In the genomic region with DNA sequence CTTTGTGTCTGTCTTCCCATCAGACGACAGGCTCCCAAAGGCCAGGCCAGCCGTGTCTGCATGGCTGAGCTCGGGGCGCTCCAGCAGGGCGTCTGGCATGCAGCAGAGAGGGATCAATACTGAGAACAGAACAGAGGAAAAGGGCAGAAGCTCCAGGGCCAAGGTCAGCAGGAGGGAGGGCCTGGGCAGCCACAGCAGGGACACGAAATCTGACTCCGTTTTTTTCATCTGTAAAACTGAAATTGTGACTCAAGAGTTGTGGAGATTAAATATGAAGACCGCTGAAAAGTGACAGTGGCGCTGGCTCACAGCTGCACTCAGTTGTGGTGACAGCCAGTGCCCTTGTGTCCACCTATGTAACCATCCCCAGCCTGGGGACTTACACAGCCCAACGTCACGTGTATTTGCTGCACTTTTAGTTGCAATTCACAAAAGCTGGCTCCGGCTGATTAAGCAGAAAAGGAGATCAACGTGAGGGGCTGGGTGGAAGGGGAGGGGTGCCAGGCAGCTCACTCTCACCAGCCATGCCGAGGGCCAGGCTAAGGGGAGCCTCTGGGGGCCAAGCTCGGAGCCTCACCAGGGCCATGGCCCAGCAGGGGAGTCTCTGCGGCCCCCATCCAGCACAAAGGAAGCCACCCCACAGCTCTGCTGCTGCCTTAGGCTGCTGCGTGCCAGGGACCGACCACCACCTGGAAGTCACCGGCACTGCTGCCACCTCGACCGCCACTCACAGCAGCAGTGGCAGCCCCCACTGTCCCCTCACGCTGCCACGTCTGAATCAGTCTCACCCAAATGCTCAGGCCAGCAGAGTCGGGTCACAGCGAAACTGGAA, we compare ENCODE assay signal across 1 cellular context.
TF ChIP-seq lines count a peak whose summit lies in the region.

No MANE protein-coding gene starts in this region.

TF ChIP-seq in HepG2, 621 proteins besides CTCF, POLR2A, EP300 and RAD21 (continued from another document and continues in another):
- peak; percentile 68; the same call in 1 of the 2 replicates for TF ChIP-seq ZNF333 (CRISPR knock-in tag; IDR thresholded peaks at IDR 0.05; ENCODE audit: borderline replicate concordance)
- TF ChIP-seq NCOR1 (IDR thresholded peaks at IDR 0.05; ENCODE audit: borderline replicate concordance, low read length): peak; percentile 44; the same call in 1 of the 2 replicates
- TF ChIP-seq, protein P1, sequence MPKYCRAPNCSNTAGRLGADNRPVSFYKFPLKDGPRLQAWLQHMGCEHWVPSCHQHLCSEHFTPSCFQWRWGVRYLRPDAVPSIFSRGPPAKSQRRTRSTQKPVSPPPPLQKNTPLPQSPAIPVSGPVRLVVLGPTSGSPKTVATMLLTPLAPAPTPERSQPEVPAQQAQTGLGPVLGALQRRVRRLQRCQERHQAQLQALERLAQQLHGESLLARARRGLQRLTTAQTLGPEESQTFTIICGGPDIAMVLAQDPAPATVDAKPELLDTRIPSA (CRISPR knock-in tag; IDR thresholded peaks at IDR 0.05; ENCODE audit: borderline replicate concordance): no peak
- peak; percentile 53 for TF ChIP-seq AGO1 (IDR thresholded peaks at IDR 0.05; ENCODE audit: low read depth, low read length, poor library complexity, severe bottlenecking)
- TF ChIP-seq FOXO1 (CRISPR knock-in tag; IDR thresholded peaks at IDR 0.05): peak; percentile 16; the same call in 1 of the 2 replicates
- peak; percentile 29; the same call in 1 of the 2 replicates for TF ChIP-seq RFXAP (CRISPR knock-in tag; IDR thresholded peaks at IDR 0.05; ENCODE audit: borderline replicate concordance)
- peak; percentile 57; the same call in 1 of the 2 replicates for TF ChIP-seq RXRB (CRISPR knock-in tag; IDR thresholded peaks at IDR 0.05; ENCODE audit: borderline replicate concordance)
- TF ChIP-seq ZFY (CRISPR knock-in tag; IDR thresholded peaks at IDR 0.05): 0 out of 2 replicates have a peak, but pooled peaks have one; percentile 30
- peak; percentile 4 for TF ChIP-seq TEAD3 (CRISPR knock-in tag; optimal IDR thresholded peaks at IDR 0.05; ENCODE audit: borderline replicate concordance)
- 0 out of 2 replicates have a peak, but pooled peaks have one; percentile 24 for TF ChIP-seq NRL (CRISPR knock-in tag; IDR thresholded peaks at IDR 0.05; ENCODE audit: borderline replicate concordance)
- no peak for TF ChIP-seq ZNF30 (CRISPR knock-in tag; IDR thresholded peaks at IDR 0.05)
- peak; percentile 24; the same call in 1 of the 2 replicates for TF ChIP-seq JUN (CRISPR knock-in tag; IDR thresholded peaks at IDR 0.05)
- no peak for TF ChIP-seq EED (CRISPR knock-in tag; IDR thresholded peaks at IDR 0.05)
- no peak for TF ChIP-seq NONO (IDR thresholded peaks at IDR 0.05)
- peak; percentile 81 for TF ChIP-seq NONO (CRISPR knock-in tag; conservative IDR thresholded peaks at IDR 0.05)
- TF ChIP-seq ZNF570 (CRISPR knock-in tag; IDR thresholded peaks at IDR 0.05; ENCODE audit: borderline replicate concordance): no peak
- no peak for TF ChIP-seq SP5 (CRISPR knock-in tag; IDR thresholded peaks at IDR 0.05; ENCODE audit: borderline replicate concordance, low read depth)
- TF ChIP-seq ZSCAN21 (CRISPR knock-in tag; IDR thresholded peaks at IDR 0.05; ENCODE audit: borderline replicate concordance): peak; percentile 13; the same call in 1 of the 2 replicates
- peak; percentile 98 for TF ChIP-seq SKI (IDR thresholded peaks at IDR 0.05; ENCODE audit: partially characterized antibody)
- TF ChIP-seq KLF9 (CRISPR knock-in tag; IDR thresholded peaks at IDR 0.05; ENCODE audit: low read depth): no peak
- TF ChIP-seq, protein P2, sequence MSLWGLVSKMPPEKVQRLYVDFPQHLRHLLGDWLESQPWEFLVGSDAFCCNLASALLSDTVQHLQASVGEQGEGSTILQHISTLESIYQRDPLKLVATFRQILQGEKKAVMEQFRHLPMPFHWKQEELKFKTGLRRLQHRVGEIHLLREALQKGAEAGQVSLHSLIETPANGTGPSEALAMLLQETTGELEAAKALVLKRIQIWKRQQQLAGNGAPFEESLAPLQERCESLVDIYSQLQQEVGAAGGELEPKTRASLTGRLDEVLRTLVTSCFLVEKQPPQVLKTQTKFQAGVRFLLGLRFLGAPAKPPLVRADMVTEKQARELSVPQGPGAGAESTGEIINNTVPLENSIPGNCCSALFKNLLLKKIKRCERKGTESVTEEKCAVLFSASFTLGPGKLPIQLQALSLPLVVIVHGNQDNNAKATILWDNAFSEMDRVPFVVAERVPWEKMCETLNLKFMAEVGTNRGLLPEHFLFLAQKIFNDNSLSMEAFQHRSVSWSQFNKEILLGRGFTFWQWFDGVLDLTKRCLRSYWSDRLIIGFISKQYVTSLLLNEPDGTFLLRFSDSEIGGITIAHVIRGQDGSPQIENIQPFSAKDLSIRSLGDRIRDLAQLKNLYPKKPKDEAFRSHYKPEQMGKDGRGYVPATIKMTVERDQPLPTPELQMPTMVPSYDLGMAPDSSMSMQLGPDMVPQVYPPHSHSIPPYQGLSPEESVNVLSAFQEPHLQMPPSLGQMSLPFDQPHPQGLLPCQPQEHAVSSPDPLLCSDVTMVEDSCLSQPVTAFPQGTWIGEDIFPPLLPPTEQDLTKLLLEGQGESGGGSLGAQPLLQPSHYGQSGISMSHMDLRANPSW (CRISPR knock-in tag; IDR thresholded peaks at IDR 0.05; ENCODE audit: borderline replicate concordance): 0 out of 2 replicates have a peak, but pooled peaks have one; percentile 42
- no peak for TF ChIP-seq AHR (CRISPR knock-in tag; IDR thresholded peaks at IDR 0.05)
- 0 out of 2 replicates have a peak, but pooled peaks have one; percentile 29 for TF ChIP-seq CHCHD3 (CRISPR knock-in tag; IDR thresholded peaks at IDR 0.05)
- peak; percentile 63; the same call in 1 of the 2 replicates for TF ChIP-seq ZNF331 (CRISPR knock-in tag; IDR thresholded peaks at IDR 0.05)
- TF ChIP-seq, protein P3, sequence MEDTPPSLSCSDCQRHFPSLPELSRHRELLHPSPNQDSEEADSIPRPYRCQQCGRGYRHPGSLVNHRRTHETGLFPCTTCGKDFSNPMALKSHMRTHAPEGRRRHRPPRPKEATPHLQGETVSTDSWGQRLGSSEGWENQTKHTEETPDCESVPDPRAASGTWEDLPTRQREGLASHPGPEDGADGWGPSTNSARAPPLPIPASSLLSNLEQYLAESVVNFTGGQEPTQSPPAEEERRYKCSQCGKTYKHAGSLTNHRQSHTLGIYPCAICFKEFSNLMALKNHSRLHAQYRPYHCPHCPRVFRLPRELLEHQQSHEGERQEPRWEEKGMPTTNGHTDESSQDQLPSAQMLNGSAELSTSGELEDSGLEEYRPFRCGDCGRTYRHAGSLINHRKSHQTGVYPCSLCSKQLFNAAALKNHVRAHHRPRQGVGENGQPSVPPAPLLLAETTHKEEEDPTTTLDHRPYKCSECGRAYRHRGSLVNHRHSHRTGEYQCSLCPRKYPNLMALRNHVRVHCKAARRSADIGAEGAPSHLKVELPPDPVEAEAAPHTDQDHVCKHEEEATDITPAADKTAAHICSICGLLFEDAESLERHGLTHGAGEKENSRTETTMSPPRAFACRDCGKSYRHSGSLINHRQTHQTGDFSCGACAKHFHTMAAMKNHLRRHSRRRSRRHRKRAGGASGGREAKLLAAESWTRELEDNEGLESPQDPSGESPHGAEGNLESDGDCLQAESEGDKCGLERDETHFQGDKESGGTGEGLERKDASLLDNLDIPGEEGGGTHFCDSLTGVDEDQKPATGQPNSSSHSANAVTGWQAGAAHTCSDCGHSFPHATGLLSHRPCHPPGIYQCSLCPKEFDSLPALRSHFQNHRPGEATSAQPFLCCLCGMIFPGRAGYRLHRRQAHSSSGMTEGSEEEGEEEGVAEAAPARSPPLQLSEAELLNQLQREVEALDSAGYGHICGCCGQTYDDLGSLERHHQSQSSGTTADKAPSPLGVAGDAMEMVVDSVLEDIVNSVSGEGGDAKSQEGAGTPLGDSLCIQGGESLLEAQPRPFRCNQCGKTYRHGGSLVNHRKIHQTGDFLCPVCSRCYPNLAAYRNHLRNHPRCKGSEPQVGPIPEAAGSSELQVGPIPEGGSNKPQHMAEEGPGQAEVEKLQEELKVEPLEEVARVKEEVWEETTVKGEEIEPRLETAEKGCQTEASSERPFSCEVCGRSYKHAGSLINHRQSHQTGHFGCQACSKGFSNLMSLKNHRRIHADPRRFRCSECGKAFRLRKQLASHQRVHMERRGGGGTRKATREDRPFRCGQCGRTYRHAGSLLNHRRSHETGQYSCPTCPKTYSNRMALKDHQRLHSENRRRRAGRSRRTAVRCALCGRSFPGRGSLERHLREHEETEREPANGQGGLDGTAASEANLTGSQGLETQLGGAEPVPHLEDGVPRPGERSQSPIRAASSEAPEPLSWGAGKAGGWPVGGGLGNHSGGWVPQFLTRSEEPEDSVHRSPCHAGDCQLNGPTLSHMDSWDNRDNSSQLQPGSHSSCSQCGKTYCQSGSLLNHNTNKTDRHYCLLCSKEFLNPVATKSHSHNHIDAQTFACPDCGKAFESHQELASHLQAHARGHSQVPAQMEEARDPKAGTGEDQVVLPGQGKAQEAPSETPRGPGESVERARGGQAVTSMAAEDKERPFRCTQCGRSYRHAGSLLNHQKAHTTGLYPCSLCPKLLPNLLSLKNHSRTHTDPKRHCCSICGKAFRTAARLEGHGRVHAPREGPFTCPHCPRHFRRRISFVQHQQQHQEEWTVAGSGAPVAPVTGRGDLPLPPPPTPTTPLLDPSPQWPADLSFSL (CRISPR knock-in tag; IDR thresholded peaks at IDR 0.05): 0 out of 2 replicates have a peak, but pooled peaks have one; percentile 17
- no peak for TF ChIP-seq HMG20B (CRISPR knock-in tag; conservative IDR thresholded peaks at IDR 0.05)
- peak; percentile 74; the same call in 1 of the 2 replicates for TF ChIP-seq TSC22D2 (CRISPR knock-in tag; IDR thresholded peaks at IDR 0.05; ENCODE audit: borderline replicate concordance)
- 0 out of 2 replicates have a peak, but pooled peaks have one; percentile 27 for TF ChIP-seq ZNF343 (CRISPR knock-in tag; IDR thresholded peaks at IDR 0.05)
- peak; percentile 80; the same call in 1 of the 2 replicates for TF ChIP-seq ZNF292 (CRISPR knock-in tag; IDR thresholded peaks at IDR 0.05; ENCODE audit: borderline replicate concordance, low read depth)
- TF ChIP-seq YY1 (IDR thresholded peaks at IDR 0.05; ENCODE audit: insufficient read depth, insufficient replicate concordance, low read depth, low read length): peak; percentile 21
- no peak for TF ChIP-seq HNF4G (IDR thresholded peaks at IDR 0.05; ENCODE audit: borderline replicate concordance, low read depth, low read length)
- TF ChIP-seq HNF4G (CRISPR knock-in tag; IDR thresholded peaks at IDR 0.05; ENCODE audit: borderline replicate concordance, low read depth): no peak
- no peak for TF ChIP-seq AKAP8 (CRISPR knock-in tag; IDR thresholded peaks at IDR 0.05)
- TF ChIP-seq STAG1 (CRISPR knock-in tag; IDR thresholded peaks at IDR 0.05): peak; percentile 22
- peak; percentile 75; the same call in 1 of the 2 replicates for TF ChIP-seq GTF3A (CRISPR knock-in tag; conservative IDR thresholded peaks at IDR 0.05)
- peak; percentile 80 for TF ChIP-seq HDAC1 (CRISPR knock-in tag; IDR thresholded peaks at IDR 0.05)
- no peak for TF ChIP-seq SNRNP70 (IDR thresholded peaks at IDR 0.05; ENCODE audit: low read depth, low read length)
- TF ChIP-seq HNRNPUL1 (IDR thresholded peaks at IDR 0.05; ENCODE audit: low read depth, low read length): no peak
- TF ChIP-seq, protein P4, sequence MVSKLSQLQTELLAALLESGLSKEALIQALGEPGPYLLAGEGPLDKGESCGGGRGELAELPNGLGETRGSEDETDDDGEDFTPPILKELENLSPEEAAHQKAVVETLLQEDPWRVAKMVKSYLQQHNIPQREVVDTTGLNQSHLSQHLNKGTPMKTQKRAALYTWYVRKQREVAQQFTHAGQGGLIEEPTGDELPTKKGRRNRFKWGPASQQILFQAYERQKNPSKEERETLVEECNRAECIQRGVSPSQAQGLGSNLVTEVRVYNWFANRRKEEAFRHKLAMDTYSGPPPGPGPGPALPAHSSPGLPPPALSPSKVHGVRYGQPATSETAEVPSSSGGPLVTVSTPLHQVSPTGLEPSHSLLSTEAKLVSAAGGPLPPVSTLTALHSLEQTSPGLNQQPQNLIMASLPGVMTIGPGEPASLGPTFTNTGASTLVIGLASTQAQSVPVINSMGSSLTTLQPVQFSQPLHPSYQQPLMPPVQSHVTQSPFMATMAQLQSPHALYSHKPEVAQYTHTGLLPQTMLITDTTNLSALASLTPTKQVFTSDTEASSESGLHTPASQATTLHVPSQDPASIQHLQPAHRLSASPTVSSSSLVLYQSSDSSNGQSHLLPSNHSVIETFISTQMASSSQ (IDR thresholded peaks at IDR 0.05; ENCODE audit: low read depth): 0 out of 2 replicates have a peak, but pooled peaks have one; percentile 1
- TF ChIP-seq, protein P4 (CRISPR knock-in tag; IDR thresholded peaks at IDR 0.05; ENCODE audit: borderline replicate concordance): peak; percentile 21; the same call in 1 of the 2 replicates
- TF ChIP-seq HNF4A (CRISPR knock-in tag; IDR thresholded peaks at IDR 0.05): peak; percentile 72
- TF ChIP-seq, protein P5, sequence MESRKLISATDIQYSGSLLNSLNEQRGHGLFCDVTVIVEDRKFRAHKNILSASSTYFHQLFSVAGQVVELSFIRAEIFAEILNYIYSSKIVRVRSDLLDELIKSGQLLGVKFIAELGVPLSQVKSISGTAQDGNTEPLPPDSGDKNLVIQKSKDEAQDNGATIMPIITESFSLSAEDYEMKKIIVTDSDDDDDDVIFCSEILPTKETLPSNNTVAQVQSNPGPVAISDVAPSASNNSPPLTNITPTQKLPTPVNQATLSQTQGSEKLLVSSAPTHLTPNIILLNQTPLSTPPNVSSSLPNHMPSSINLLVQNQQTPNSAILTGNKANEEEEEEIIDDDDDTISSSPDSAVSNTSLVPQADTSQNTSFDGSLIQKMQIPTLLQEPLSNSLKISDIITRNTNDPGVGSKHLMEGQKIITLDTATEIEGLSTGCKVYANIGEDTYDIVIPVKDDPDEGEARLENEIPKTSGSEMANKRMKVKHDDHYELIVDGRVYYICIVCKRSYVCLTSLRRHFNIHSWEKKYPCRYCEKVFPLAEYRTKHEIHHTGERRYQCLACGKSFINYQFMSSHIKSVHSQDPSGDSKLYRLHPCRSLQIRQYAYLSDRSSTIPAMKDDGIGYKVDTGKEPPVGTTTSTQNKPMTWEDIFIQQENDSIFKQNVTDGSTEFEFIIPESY (CRISPR knock-in tag; IDR thresholded peaks at IDR 0.05): peak; percentile 80
- TF ChIP-seq GATAD2A (CRISPR knock-in tag; IDR thresholded peaks at IDR 0.05): peak; percentile 75
- no peak for TF ChIP-seq PRMT3 (CRISPR knock-in tag; IDR thresholded peaks at IDR 0.05; ENCODE audit: borderline replicate concordance, low read depth)
- peak; percentile 82; the same call in 1 of the 2 replicates for TF ChIP-seq SIX1 (CRISPR knock-in tag; IDR thresholded peaks at IDR 0.05; ENCODE audit: borderline replicate concordance)
- TF ChIP-seq ZMYM4 (CRISPR knock-in tag; IDR thresholded peaks at IDR 0.05): peak; percentile 54; the same call in 1 of the 2 replicates
- 0 out of 2 replicates have a peak, but pooled peaks have one; percentile 45 for TF ChIP-seq ZMYM3 (CRISPR knock-in tag; IDR thresholded peaks at IDR 0.05)
